9 cellular contexts compared by ENCODE assay signal in genomic region chr2:96251721-96252292, GRCh38. TPM values are rescaled to one million over a fixed set of nuclear protein-coding genes. Genes with fewer than 3 reads are reported as not detected.
DNase-seq lines count a peak whose midpoint lies in the region; ATAC-seq and TF ChIP-seq lines count a peak whose summit lies in the region.
"Had no signal": no experiment of that assay in that cellular context is flagged by ENCODE, and none has a peak within 500 bp of the region (broad histone marks: within the 10 kb centered on the region; RNA-seq: fewer than 3 reads in every experiment).

No MANE protein-coding gene starts in this region.

- peak overlapping the region; percentile 81 for H3K27ac Mint-ChIP-seq in activated CD4-positive, alpha-beta memory T cell treated with anti-CD3 and anti-CD28 coated beads for 36 hours
- H3K27ac Mint-ChIP-seq: T-helper 1 cell treated with Interleukin-12 subunit alpha and Interleukin-12 subunit beta and Interleukin-4 antibody, amounts not matched to agents 30 μg/mL and 1 μg/mL, for 36 hours had no signal

- H3K9me3 Mint-ChIP-seq in activated CD4-positive, alpha-beta memory T cell treated with anti-CD3 and anti-CD28 coated beads for 36 hours = no peaks in the 10 kb centered on the region
- H3K9me3 Mint-ChIP-seq: T-helper 1 cell treated with Interleukin-12 subunit alpha and Interleukin-12 subunit beta and Interleukin-4 antibody, amounts not matched to agents 30 μg/mL and 1 μg/mL, for 36 hours had no signal

- no peaks in the 10 kb centered on the region for H3K27me3 ChIP-seq in psoas muscle (ENCODE audit: insufficient read depth in 3 of 3, low read length in 2 of 3)

- no peaks in the 10 kb centered on the region for H3K27me3 Mint-ChIP-seq in activated CD4-positive, alpha-beta memory T cell treated with anti-CD3 and anti-CD28 coated beads for 36 hours

- H3K4me1 Mint-ChIP-seq in activated CD4-positive, alpha-beta memory T cell treated with anti-CD3 and anti-CD28 coated beads for 36 hours (ENCODE audit: low read depth) = peaks cover 14% of the 10 kb centered on the region

- POLR2A ChIA-PET in activated CD4-positive, alpha-beta memory T cell treated with anti-CD3 and anti-CD28 coated beads for 36 hours (lab: Charles Lee) = interaction anchor here (1.2 kb wide), 1 partner anchor 11 kb away, joined by 3 read pairs; no protein-coding TSS in a partner anchor

- no peaks in the 10 kb centered on the region for H3K9me3 ChIP-seq in psoas muscle

- H3K27ac ChIP-seq in psoas muscle = peak overlapping the region; percentile 97

- H3K36me3 ChIP-seq in psoas muscle (ENCODE audit: insufficient read depth in 1 of 2, low read depth in 1 of 2) = peaks cover 6 to 46% of the 10 kb centered on the region in 2 donors

- no peak overlapping the region for H3K4me3 Mint-ChIP-seq in activated CD4-positive, alpha-beta memory T cell treated with anti-CD3 and anti-CD28 coated beads for 36 hours
- H3K4me3 Mint-ChIP-seq: T-helper 1 cell treated with Interleukin-12 subunit alpha and Interleukin-12 subunit beta and Interleukin-4 antibody, amounts not matched to agents 30 μg/mL and 1 μg/mL, for 36 hours had no signal

- ATAC-seq in psoas muscle (peak; percentile 95 to 97 (median 96)), HG02938 (IDR thresholded peaks at IDR 0.05; ENCODE audit: unreplicated experiment) (no peak), GM19351 (IDR thresholded peaks at IDR 0.05; ENCODE audit: unreplicated experiment) (no peak)

- CTCF ChIA-PET in activated CD4-positive, alpha-beta memory T cell treated with anti-CD3 and anti-CD28 coated beads for 36 hours (lab: Charles Lee) = no interaction called here

- TF ChIP-seq CTCF in psoas muscle (IDR thresholded peaks at IDR 0.05) = no peak

- peaks cover 24% of the 10 kb centered on the region for H3K36me3 Mint-ChIP-seq in activated CD4-positive, alpha-beta memory T cell treated with anti-CD3 and anti-CD28 coated beads for 36 hours

- peaks cover 84% of the 10 kb centered on the region for H3K4me1 ChIP-seq in psoas muscle

- H3K4me3 ChIP-seq in psoas muscle = peak overlapping the region; percentile 45

- intact Hi-C loops in activated CD4-positive, alpha-beta memory T cell treated with anti-CD3 and anti-CD28 coated beads for 36 hours (cut with micrococcal nuclease) = no loop called here
- intact Hi-C loops in psoas muscle (cut with DNase I) = loop anchor here in 1 of 2 donors (5.0 kb wide), 1 partner anchor 40 kb away; no protein-coding TSS in a partner anchor

- WGBS in psoas muscle, 3 donors = 21 to 41% (median 26%) methylated on average over 6 of the region's 6 CpGs

- peak; percentile 47 for DNase-seq in DMS 273 (lab: John Stamatoyannopoulos, UW; ENCODE audit: unreplicated experiment)
- no peak for DNase-seq in DMS 273 treated with DMSO at 0.1 percent for 48 hours (lab: John Stamatoyannopoulos, UW)
- DNase-seq in activated CD4-positive, alpha-beta memory T cell treated with anti-CD3 and anti-CD28 coated beads for 36 hours = peak; percentile 34
- peak; percentile 70 for DNase-seq in glomerular endothelial cell (ENCODE audit: extremely low read depth, low read depth, low spot score)
- DNase-seq in psoas muscle = peak; percentile 85 to 91
- DNase-seq in occipital lobe (lab: John Stamatoyannopoulos, UW) = no peak

RNA-seq across cellular contexts. Expression of gene TMEM127, which starts 14.0 kb away (rescaled TPM):
- total RNA-seq in activated CD4-positive, alpha-beta memory T cell treated with anti-CD3 and anti-CD28 coated beads for 36 hours = 10 to 100 TPM; 19.3 to 22.2 TPM
- total RNA-seq in glomerular endothelial cell = 45.0 and 51.3 TPM in 2 replicates
- total RNA-seq in psoas muscle = 10 to 100 TPM; 23.1 to 33.0 (median 28.3) TPM
- polyA plus RNA-seq in psoas muscle = 10 to 100 TPM; 18.1 to 39.9 (median 21.2) TPM
- 19.7 TPM for total RNA-seq in occipital lobe

RNA-seq across cellular contexts. Expression of gene CIAO1, which starts 14.2 kb away (rescaled TPM):
- 10 to 100 TPM; 86.6 to 87.1 TPM for total RNA-seq in activated CD4-positive, alpha-beta memory T cell treated with anti-CD3 and anti-CD28 coated beads for 36 hours
- total RNA-seq in glomerular endothelial cell (90.9 and 110 TPM in 2 replicates), psoas muscle (10 to 100 TPM; 44.0 to 61.0 (median 56.5) TPM), occipital lobe (80.3 TPM)
- 10 to 100 TPM; 36.8 to 91.6 (median 80.5) TPM for polyA plus RNA-seq in psoas muscle

RNA-seq across cellular contexts. Expression of gene STARD7, which starts 43.2 kb away (rescaled TPM):
- 100 to 1,000 TPM; 173 to 181 TPM for total RNA-seq in activated CD4-positive, alpha-beta memory T cell treated with anti-CD3 and anti-CD28 coated beads for 36 hours
- total RNA-seq in glomerular endothelial cell (85.8 and 86.1 TPM in 2 replicates), psoas muscle (100 to 1,000 TPM; 162 to 290 (median 231) TPM), occipital lobe (165 TPM)
- polyA plus RNA-seq in psoas muscle = 100 to 1,000 TPM; 111 to 472 (median 125) TPM

RNA-seq across cellular contexts. Expression of gene SNRNP200, which starts 53.5 kb away (rescaled TPM):
- 100 to 1,000 TPM; 165 to 175 TPM for total RNA-seq in activated CD4-positive, alpha-beta memory T cell treated with anti-CD3 and anti-CD28 coated beads for 36 hours
- total RNA-seq in glomerular endothelial cell = 81.1 and 102 TPM in 2 replicates
- total RNA-seq in psoas muscle = 10 to 100 TPM; 61.1 to 83.1 (median 77.6) TPM
- 10 to 100 TPM; 47.6 to 73.7 (median 69.5) TPM for polyA plus RNA-seq in psoas muscle
- total RNA-seq in occipital lobe = 40.4 TPM

Comparison
In these comparisons a context has a peak if more than half of its experiments do, and no peak if none do; other contexts are left out.
1. DNase-seq: peak in DMS 273 (single experiment), activated CD4-positive, alpha-beta memory T cell treated with anti-CD3 and anti-CD28 coated beads for 36 hours (single experiment), glomerular endothelial cell (single experiment) and psoas muscle (2 of 2); none in DMS 273 treated with DMSO at 0.1 percent for 48 hours (single experiment) and occipital lobe (single experiment).
2. ATAC-seq: peak in psoas muscle (4 of 4); none in HG02938 (single experiment) and GM19351 (single experiment).